Comparison of ENCODE assay signal across 17 cellular contexts in genomic region chr6:34463849-34464248, GRCh38. TPM values are rescaled to one million over a fixed set of nuclear protein-coding genes. Genes with fewer than 3 reads are reported as not detected.
A peak's percentile ranks its signal among the peaks of the same experiment; 100 is the strongest.
DNase-seq lines count a peak whose midpoint lies in the region; ATAC-seq, FAIRE-seq and TF ChIP-seq lines count a peak whose summit lies in the region.
"Had no signal": no experiment of that assay in that cellular context is flagged by ENCODE, and none has a peak within 500 bp of the region (broad histone marks: within the 10 kb centered on the region; RNA-seq: fewer than 3 reads in every experiment).

No MANE protein-coding gene starts in this region.

- H2AFZ ChIP-seq in H1 (ENCODE audit: low read length), result no peak overlapping the region
- no peak overlapping the region for H2AFZ ChIP-seq in osteoblast (ENCODE audit: low read length)
- H2AFZ ChIP-seq: GM23248 had no signal

- H2BK120ac ChIP-seq in H1 (replicated peaks; ENCODE audit: low read depth, low read length), result no peak overlapping the region

- H3K27ac ChIP-seq in A549 (no peak overlapping the region), HEK293 (ENCODE audit: extremely low read depth, low read depth, low read length) (no peak overlapping the region), H1 (ENCODE audit: low read depth, low read length) (no peak overlapping the region), osteoblast (ENCODE audit: low read depth, low read length) (no peak overlapping the region)
- H3K27ac ChIP-seq: C4-2B, GM23248 had no signal

- no peaks in the 10 kb centered on the region for H3K36me3 ChIP-seq in HEK293 (ENCODE audit: control insufficient read depth in 2 of 2, insufficient read depth in 1 of 2, low read length in 2 of 2)
- no peaks in the 10 kb centered on the region for H3K36me3 ChIP-seq in H1 (ENCODE audit: control insufficient read depth in 2 of 4, insufficient read depth in 4 of 4, low read length in 3 of 4)
- H3K36me3 ChIP-seq in osteoblast (ENCODE audit: insufficient read depth, low read length), result no peaks in the 10 kb centered on the region
- H3K36me3 ChIP-seq: BE2C had no signal

- 79% methylated on average over 3 of the region's 4 CpGs for WGBS in A549 (ENCODE audit: missing lambda C conversion rate)
- WGBS in H1 (ENCODE audit: extremely low coverage in 1 of 2, insufficient coverage in 1 of 2, insufficient read length in 1 of 2, insufficient replicate concordance in 2 of 2, low coverage in 1 of 2, low lambda C conversion rate in 2 of 2, missing lambda C conversion rate in 1 of 2), 2 experiments, result 89% methylated on average over 4 of the region's 4 CpGs; no CpG with 5 or more reads in 1 of the 2 experiments

- H3K14ac ChIP-seq in H1 (ENCODE audit: insufficient read length), result no peak overlapping the region

- H3K4me2 ChIP-seq in A549, result no peak overlapping the region
- H3K4me2 ChIP-seq in H1 (ENCODE audit: insufficient read depth in 1 of 2, low read depth in 2 of 2, low read length in 2 of 2), result no peak overlapping the region
- H3K4me2 ChIP-seq in osteoblast (ENCODE audit: insufficient read depth, low read length), result no peak overlapping the region

- H3K79me2 ChIP-seq in H1 (ENCODE audit: control insufficient read depth in 1 of 2, insufficient read depth in 2 of 2, low read length in 2 of 2) (no peaks in the 10 kb centered on the region), osteoblast (ENCODE audit: insufficient read depth, low read length) (no peaks in the 10 kb centered on the region)

- H3K4ac ChIP-seq in H1 (replicated peaks; ENCODE audit: insufficient read length, low read depth, low read length), result no peak overlapping the region

- H4K5ac ChIP-seq in H1 (ENCODE audit: insufficient read length, low read depth, low read length), result no peak overlapping the region

- H3K27me3 ChIP-seq in H1 (replicated peaks in 1 of 4; ENCODE audit: control insufficient read depth in 3 of 4, extremely low read depth in 1 of 4, insufficient read depth in 3 of 4, low read length in 3 of 4) (peaks cover 0 to 11% (median 8%) of the 10 kb centered on the region in 4 experiments; a peak in 4 of 7 replicates), osteoblast (ENCODE audit: insufficient read depth, low read length) (peaks cover 17% of the 10 kb centered on the region)
- H3K27me3 ChIP-seq: BE2C had no signal

- H3K79me1 ChIP-seq in H1 (ENCODE audit: low read depth, low read length), result no peaks in the 10 kb centered on the region

- H3K27me3 Mint-ChIP-seq in activated CD4-positive, alpha-beta memory T cell treated with anti-CD3 and anti-CD28 coated beads, Interleukin-2, amount 10 ng/mL, durations not matched to agents 7 days and 5 days, result peaks cover 37% of the 10 kb centered on the region

- H3K56ac ChIP-seq in H1 (replicated peaks; ENCODE audit: insufficient read length, low read depth, low read length), result no peak overlapping the region

- H3K4me1 ChIP-seq in A549 (peaks cover 10% of the 10 kb centered on the region), HEK293 (ENCODE audit: control insufficient read depth, insufficient read depth, low read length) (no peaks in the 10 kb centered on the region), H1 (replicated peaks in 1 of 4; ENCODE audit: control insufficient read depth in 3 of 4, insufficient read depth in 4 of 4, low read length in 3 of 4) (peaks cover 0 to 14% (median 8%) of the 10 kb centered on the region in 4 experiments; a peak in 6 of 7 replicates), osteoblast (ENCODE audit: insufficient read depth, low read length) (no peaks in the 10 kb centered on the region)

- H3K23me2 ChIP-seq in H1 (ENCODE audit: low read depth, low read length), result peaks cover 14% of the 10 kb centered on the region

- H3K9me3 ChIP-seq in A549 (no peaks in the 10 kb centered on the region), HEK293 (ENCODE audit: control insufficient read depth, insufficient read depth, low read depth, low read length) (no peaks in the 10 kb centered on the region), H1 (ENCODE audit: insufficient read depth in 2 of 2, low read depth in 1 of 2, low read length in 1 of 2) (no peaks in the 10 kb centered on the region), osteoblast (ENCODE audit: low read depth, low read length) (no peaks in the 10 kb centered on the region)
- H3K9me3 ChIP-seq: BE2C had no signal

- H2BK20ac ChIP-seq in H1 (ENCODE audit: low read length), result peak overlapping the region; percentile 38; the same call in 1 of the 2 replicates

- H3K4me1 Mint-ChIP-seq in activated CD4-positive, alpha-beta memory T cell treated with anti-CD3 and anti-CD28 coated beads, Interleukin-2, amount 10 ng/mL, durations not matched to agents 7 days and 5 days, result peaks cover 5% of the 10 kb centered on the region

- H4K91ac ChIP-seq in H1 (replicated peaks; ENCODE audit: insufficient read length, low read length), result peak overlapping the region; percentile 38

- no peak for TF ChIP-seq EP300 in A549 (IDR thresholded peaks at IDR 0.05)
- TF ChIP-seq EP300 in H1 (IDR thresholded peaks at IDR 0.05; ENCODE audit: borderline replicate concordance in 1 of 2, low read depth in 2 of 2, low read length in 2 of 2), result no peak

- TF ChIP-seq POLR2A in A549 (IDR thresholded peaks at IDR 0.05; ENCODE audit: low read length) (no peak), H1 (IDR thresholded peaks at IDR 0.05; ENCODE audit: control extremely low read depth in 1 of 2, low read depth in 2 of 2, low read length in 2 of 2) (no peak)

- H2AK5ac ChIP-seq in H1 (ENCODE audit: low read depth, low read length), result 0 out of 2 replicates have a peak overlapping the region, but pooled peaks have one; percentile 7

- no peak overlapping the region for H3K27ac Mint-ChIP-seq in activated CD4-positive, alpha-beta memory T cell treated with anti-CD3 and anti-CD28 coated beads, Interleukin-2, amount 10 ng/mL, durations not matched to agents 7 days and 5 days
- H3K27ac Mint-ChIP-seq: CD4-positive, alpha-beta memory T cell had no signal

- CTCF ChIA-PET in A549 (lab: Yijun Ruan, JAX), result interaction anchor here (0.9 to 6.2 kb wide), 4 partner anchors 48 to 268 kb away, joined by 3 to 72 read pairs (median 3); no protein-coding TSS in a partner anchor
- CTCF ChIA-PET in HEK293 (lab: Yijun Ruan, JAX), result interaction anchor here (0.6 to 1.3 kb wide), 4 partner anchors 12 to 146 kb away, joined by 3 to 7 read pairs (median 3); no protein-coding TSS in a partner anchor
- CTCF ChIA-PET in H1 (lab: Charles Lee; ENCODE audit: partially characterized antibody), result interaction anchor here (0.6 to 13.0 kb wide), 4 partner anchors 48 to 337 kb away, joined by 3 to 213 read pairs (median 3); no protein-coding TSS in a partner anchor
- CTCF ChIA-PET in activated CD4-positive, alpha-beta memory T cell treated with anti-CD3 and anti-CD28 coated beads, Interleukin-2, amount 10 ng/mL, durations not matched to agents 7 days and 5 days (lab: Charles Lee), result interaction anchor here (7.9 kb wide), 1 partner anchor 145 kb away, joined by 79 read pairs; no protein-coding TSS in a partner anchor

- H3K4me3 ChIP-seq in A549 (no peak overlapping the region), HEK293 (ENCODE audit: low read depth, low read length) (no peak overlapping the region), H1 (ENCODE audit: extremely low read depth in 1 of 4, insufficient read depth in 2 of 4, low read depth in 3 of 4, low read length in 4 of 4) (no peak overlapping the region), osteoblast (ENCODE audit: insufficient read depth, low read length) (no peak overlapping the region)
- H3K4me3 ChIP-seq: GM23248 had no signal

- H4K8ac ChIP-seq in H1 (ENCODE audit: extremely low read depth, insufficient read depth, low read length), result no peak overlapping the region

- no peaks in the 10 kb centered on the region for H3K36me3 Mint-ChIP-seq in activated CD4-positive, alpha-beta memory T cell treated with anti-CD3 and anti-CD28 coated beads, Interleukin-2, amount 10 ng/mL, durations not matched to agents 7 days and 5 days (ENCODE audit: low read depth)
- H3K36me3 Mint-ChIP-seq: CD4-positive, alpha-beta memory T cell had no signal

- TF ChIP-seq RAD21 in A549 (conservative IDR thresholded peaks at IDR 0.05 in 1 of 2, IDR thresholded peaks at IDR 0.05 in 1 of 2) (no peak), H1 (IDR thresholded peaks at IDR 0.05 in 1 of 2, conservative IDR thresholded peaks at IDR 0.05 in 1 of 2; ENCODE audit: low read depth in 2 of 2, low read length in 2 of 2) (no peak)

- no peak overlapping the region for H3K23ac ChIP-seq in H1 (ENCODE audit: insufficient read length)

- no peak overlapping the region for H3K4me3 Mint-ChIP-seq in activated CD4-positive, alpha-beta memory T cell treated with anti-CD3 and anti-CD28 coated beads, Interleukin-2, amount 10 ng/mL, durations not matched to agents 7 days and 5 days
- H3K4me3 Mint-ChIP-seq: CD4-positive, alpha-beta memory T cell had no signal

- POLR2A ChIA-PET in A549 (lab: Yijun Ruan, JAX), result interaction anchor here (1.3 kb wide), 1 partner anchor 38 kb away, joined by 3 read pairs; the partner anchor contains the start of gene RPS10
- POLR2A ChIA-PET in HEK293 (lab: Yijun Ruan, JAX), result interaction anchor here (1.2 kb wide), 1 partner anchor 240 kb away, joined by 5 read pairs; no protein-coding TSS in a partner anchor
- POLR2A ChIA-PET in H1 (lab: Charles Lee; ENCODE audit: partially characterized antibody), result interaction anchor here (0.6 to 0.8 kb wide), 2 partner anchors 27 to 48 kb away, joined by 3 to 5 read pairs; no protein-coding TSS in a partner anchor
- POLR2A ChIA-PET in activated CD4-positive, alpha-beta memory T cell treated with anti-CD3 and anti-CD28 coated beads, Interleukin-2, amount 10 ng/mL, durations not matched to agents 7 days and 5 days (lab: Charles Lee), result interaction anchor here (0.8 kb wide), 1 partner anchor 39 kb away, joined by 4 read pairs; no protein-coding TSS in a partner anchor

- H3K9me3 Mint-ChIP-seq in activated CD4-positive, alpha-beta memory T cell treated with anti-CD3 and anti-CD28 coated beads, Interleukin-2, amount 10 ng/mL, durations not matched to agents 7 days and 5 days, result no peaks in the 10 kb centered on the region
- H3K9me3 Mint-ChIP-seq: CD4-positive, alpha-beta memory T cell had no signal

- H4K20me1 ChIP-seq in H1 (replicated peaks in 1 of 2; ENCODE audit: control insufficient read depth in 1 of 2, insufficient read depth in 2 of 2, low read length in 2 of 2) (no peaks in the 10 kb centered on the region), osteoblast (ENCODE audit: insufficient read depth, low read length) (no peaks in the 10 kb centered on the region)

- DNase-seq in A549 (ENCODE audit: low read depth in 1 of 2, low spot score in 1 of 2) (no peak), H1 (ENCODE audit: low read depth in 1 of 2, low spot score in 2 of 2) (no peak), osteoblast (ENCODE audit: insufficient read length, low spot score, missing footprints) (peak; percentile 78), globus pallidus (ENCODE audit: low spot score) (no peak), DMS79 (lab: John Stamatoyannopoulos, UW) (no peak)
- no peak for DNase-seq in activated CD4-positive, alpha-beta memory T cell treated with anti-CD3 and anti-CD28 coated beads, Interleukin-2, amount 10 ng/mL, durations not matched to agents 7 days and 5 days
- DNase-seq: 8988T; ACHN; BE2C; CD4-positive, alpha-beta memory T cell; DMS79 treated with DMSO at 0.1 percent for 48 hours; EL; GDM1; GM23248; H7 had no signal

- no peak overlapping the region for H2BK15ac ChIP-seq in H1 (ENCODE audit: low read length)

- FAIRE-seq in A549 (lab: Jason Lieb, UNC) (no peak), H1 (lab: Jason Lieb, UNC) (no peak)

- peak overlapping the region; percentile 82; the same call in 1 of the 2 replicates for H2BK12ac ChIP-seq in H1 (ENCODE audit: low read depth, low read length)

- H2BK5ac ChIP-seq in H1 (ENCODE audit: low read depth, low read length), result no peak overlapping the region; the same call in 1 of the 2 replicates

- no peak overlapping the region for H3K18ac ChIP-seq in H1 (ENCODE audit: extremely low read depth, low read length)

- no peak for ATAC-seq in A549

- no peak overlapping the region for H3K9ac ChIP-seq in H1 (replicated peaks in 1 of 4; ENCODE audit: extremely low read depth in 1 of 4, low read depth in 3 of 4, low read length in 3 of 4)
- H3K9ac ChIP-seq: GM23248 had no signal

- TF ChIP-seq CTCF in A549 (IDR thresholded peaks at IDR 0.05), result no peak
- no peak for TF ChIP-seq CTCF in HEK293 (tag by site-specific recombination; IDR thresholded peaks at IDR 0.05)
- no peak for TF ChIP-seq CTCF in H1 (IDR thresholded peaks at IDR 0.05; ENCODE audit: control extremely low read depth in 1 of 3, insufficient read depth in 1 of 3, low read depth in 1 of 3, low read length in 3 of 3)
- TF ChIP-seq CTCF in osteoblast (IDR thresholded peaks at IDR 0.05; ENCODE audit: extremely low read depth, low read depth, low read length), result no peak

RNA-seq across cellular contexts. Expression of gene PACSIN1, which starts 2.0 kb away (rescaled TPM):
- polyA plus RNA-seq in A549 (2011; rRNA removed) (0.30 and 0.33 TPM in 2 replicates), A549 (2017; fragmentation: RNase III; extraction: RNeasy Plus Mini Kit Qiagen cat#74134 plus additional on column Dnase treatment) (0.12 to 0.14 TPM (median 0.12 TPM) in 3 replicates), H1 (2011; rRNA removed) (5.9 and 7.9 TPM in 2 replicates)
- 0.10 and 0.11 TPM in 2 replicates for polyA plus RNA-seq in A549 (2012; cell fraction: cytosol; rRNA removed)
- polyA plus RNA-seq in A549 (2012; cell fraction: nucleus; rRNA removed), result 0.13 and 0.23 TPM in 2 replicates
- polyA minus RNA-seq in A549 (2011; rRNA and poly(A)+ RNA removed), result 0.24 and 0.25 TPM in 2 replicates
- total RNA-seq in H1 (2021; fragmentation: NEBNext Ultra II Directional; extraction: Animal tissue kit (Norgen Biotek cat#: 25700)), result 10.5 and 11.1 TPM in 2 replicates
- polyA plus RNA-seq in H1 (2011; cell fraction: cytosol; rRNA removed), result 5.5 TPM
- 16.7 TPM for polyA plus RNA-seq in H1 (2011; cell fraction: nucleus; rRNA removed)
- polyA plus RNA-seq in H1 (2012, experiment 1 of 2), result 5.7 to 10.1 TPM (median 8.0 TPM) in 4 replicates
- polyA plus RNA-seq in H1 (2012, experiment 2 of 2), result 5.1 TPM
- polyA plus RNA-seq in H1 (2013, experiment 1 of 2), result 5.9 TPM
- 6.1 TPM for polyA plus RNA-seq in H1 (2013, experiment 2 of 2)
- 2.5 and 3.7 TPM in 2 replicates for polyA minus RNA-seq in H1 (2011; rRNA and poly(A)+ RNA removed)
- polyA minus RNA-seq in H1 (2011; cell fraction: cytosol; rRNA and poly(A)+ RNA removed), result 3.4 TPM
- 2.8 TPM for polyA minus RNA-seq in H1 (2011; cell fraction: nucleus; rRNA and poly(A)+ RNA removed)
- not detected in 2 replicates for total RNA-seq in osteoblast
- total RNA-seq in activated CD4-positive, alpha-beta memory T cell treated with anti-CD3 and anti-CD28 coated beads, Interleukin-2, amount 10 ng/mL, durations not matched to agents 7 days and 5 days, result 1 to 10 TPM; 1.8 to 2.2 TPM
- total RNA-seq: GM23248 had no signal
- polyA plus RNA-seq: GM23248 had no signal

RNA-seq across cellular contexts. Expression of gene RPS10, which starts 38.0 kb away (rescaled TPM):
- polyA plus RNA-seq in A549 (2011; rRNA removed), result 1,532 and 2,051 TPM in 2 replicates
- 2,899 and 3,230 TPM in 2 replicates for polyA plus RNA-seq in A549 (2012; cell fraction: cytosol; rRNA removed)
- polyA plus RNA-seq in A549 (2012; cell fraction: nucleus; rRNA removed), result 1,476 and 2,150 TPM in 2 replicates
- polyA plus RNA-seq in A549 (2017; fragmentation: RNase III; extraction: RNeasy Plus Mini Kit Qiagen cat#74134 plus additional on column Dnase treatment), result 1,701 to 1,783 TPM (median 1,732 TPM) in 3 replicates
- polyA minus RNA-seq in A549 (2011; rRNA and poly(A)+ RNA removed), result 799 and 1,098 TPM in 2 replicates
- 2,408 and 2,434 TPM in 2 replicates for total RNA-seq in H1 (2021; fragmentation: NEBNext Ultra II Directional; extraction: Animal tissue kit (Norgen Biotek cat#: 25700))
- 9,129 and 11,142 TPM in 2 replicates for polyA plus RNA-seq in H1 (2011; rRNA removed)
- 8,215 TPM for polyA plus RNA-seq in H1 (2011; cell fraction: cytosol; rRNA removed)
- 3,355 TPM for polyA plus RNA-seq in H1 (2011; cell fraction: nucleus; rRNA removed)
- 3,709 to 4,828 TPM (median 4,408 TPM) in 4 replicates for polyA plus RNA-seq in H1 (2012, experiment 1 of 2)
- 11,667 TPM for polyA plus RNA-seq in H1 (2012, experiment 2 of 2)
- polyA plus RNA-seq in H1 (2013, experiment 1 of 2), result 2,351 TPM
- 2,290 TPM for polyA plus RNA-seq in H1 (2013, experiment 2 of 2)
- 1,789 and 1,888 TPM in 2 replicates for polyA minus RNA-seq in H1 (2011; rRNA and poly(A)+ RNA removed)
- 687 TPM for polyA minus RNA-seq in H1 (2011; cell fraction: cytosol; rRNA and poly(A)+ RNA removed)
- polyA minus RNA-seq in H1 (2011; cell fraction: nucleus; rRNA and poly(A)+ RNA removed), result 811 TPM
- 1,993 and 2,228 TPM in 2 replicates for total RNA-seq in osteoblast
- total RNA-seq in activated CD4-positive, alpha-beta memory T cell treated with anti-CD3 and anti-CD28 coated beads, Interleukin-2, amount 10 ng/mL, durations not matched to agents 7 days and 5 days, result 1,000 to 10,000 TPM; 1,296 to 1,320 TPM
